In genomic region chr1:159141584-159142518, GRCh38 we compare ENCODE assay signal across 1 cellular context.
TF ChIP-seq lines count a peak whose summit lies in the region.

No MANE protein-coding gene starts in this region.

TF ChIP-seq in WTC11, 78 proteins besides CTCF, POLR2A, EP300 and RAD21 (continued from another document):
- TF ChIP-seq PRDM15 (CRISPR knock-in tag; IDR thresholded peaks at IDR 0.05) (peak; percentile 92), GTF2I (CRISPR knock-in tag; conservative IDR thresholded peaks at IDR 0.05) (no peak), CDX4 (CRISPR knock-in tag; IDR thresholded peaks at IDR 0.05; ENCODE audit: borderline replicate concordance) (no peak), E2F1 (CRISPR knock-in tag; IDR thresholded peaks at IDR 0.05) (no peak), ATF3 (CRISPR knock-in tag; conservative IDR thresholded peaks at IDR 0.05) (no peak), ETV6 (CRISPR knock-in tag; IDR thresholded peaks at IDR 0.05) (0 out of 2 replicates have a peak, but pooled peaks have one; percentile 18), ATF2 (CRISPR knock-in tag; IDR thresholded peaks at IDR 0.05; ENCODE audit: borderline replicate concordance, low read depth) (no peak), TCF7 (CRISPR knock-in tag; IDR thresholded peaks at IDR 0.05; ENCODE audit: low read depth) (no peak), AFF4 (CRISPR knock-in tag; IDR thresholded peaks at IDR 0.05; ENCODE audit: borderline replicate concordance) (no peak), GABPB1 (CRISPR knock-in tag; IDR thresholded peaks at IDR 0.05) (no peak), USF1 (CRISPR knock-in tag; IDR thresholded peaks at IDR 0.05) (no peak), SMAD3 (CRISPR knock-in tag; IDR thresholded peaks at IDR 0.05; ENCODE audit: borderline replicate concordance) (no peak)
